12 cellular contexts compared by ENCODE assay signal in the genomic region with DNA sequence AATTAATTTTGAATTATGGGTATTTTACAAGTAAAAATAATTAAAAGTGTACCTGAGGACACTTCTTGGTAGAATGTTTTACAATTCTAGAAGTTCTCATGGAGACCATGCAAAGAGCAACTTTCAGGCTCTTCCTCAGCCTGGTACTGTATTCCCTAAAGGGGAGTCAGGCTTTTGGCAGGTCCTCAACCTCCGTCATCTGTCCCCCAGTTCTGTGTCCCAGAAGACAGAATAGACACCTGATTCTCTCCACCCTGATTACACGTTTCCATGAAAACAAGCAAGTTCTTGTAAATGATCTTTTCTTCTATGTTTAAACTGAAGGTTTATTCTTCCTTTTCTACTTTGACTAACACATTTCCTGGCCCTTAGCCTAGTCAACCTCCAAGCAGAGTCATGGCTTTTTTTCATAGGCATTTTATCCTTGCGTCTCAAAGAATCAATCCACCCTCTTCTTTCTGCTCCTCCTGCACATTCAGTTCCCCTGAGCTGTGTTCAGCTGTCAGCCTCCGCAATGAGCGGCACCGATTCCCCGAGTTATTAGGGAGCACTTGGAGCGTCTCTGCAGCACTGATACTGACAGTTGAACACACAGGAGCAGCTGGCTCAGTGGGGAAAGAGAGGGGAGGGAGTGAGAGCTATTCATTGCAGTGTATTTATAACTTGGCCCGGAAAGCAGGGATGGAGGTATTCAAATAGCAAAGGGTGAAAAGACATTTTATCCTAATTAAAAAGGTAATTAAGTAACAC.
DNase-seq lines count a peak whose midpoint lies in the region; ATAC-seq and TF ChIP-seq lines count a peak whose summit lies in the region.
"Had no signal": no experiment of that assay in that cellular context is flagged by ENCODE, and none has a peak within 500 bp of the region (broad histone marks: within the 10 kb centered on the region; RNA-seq: fewer than 3 reads in every experiment).

No MANE protein-coding gene starts in this region.

- no peak overlapping the region for H3K23ac ChIP-seq in H9 (ENCODE audit: insufficient read length, low read depth, low read length)

- no peak overlapping the region for H2BK20ac ChIP-seq in H9 (ENCODE audit: low read depth, low read length, poor library complexity, severe bottlenecking)

- peaks cover 0 to 4% (median 0%) of the 10 kb centered on the region in 3 experiments; a peak in 1 of 7 replicates for H3K36me3 Mint-ChIP-seq in H9 (ENCODE audit: insufficient read depth in 1 of 3, low read depth in 3 of 3)
- H3K36me3 Mint-ChIP-seq in activated T-cell treated with anti-CD3 and anti-CD28 coated beads, Interleukin-2, amount 50 U/mL, for 4 hours (ENCODE audit: insufficient read depth) = no peaks in the 10 kb centered on the region
- H3K36me3 Mint-ChIP-seq: activated naive CD8-positive, alpha-beta T cell treated with anti-CD3 and anti-CD28 coated beads, Interleukin-2, amount 10 ng/mL, durations not matched to agents 7 days and 5 days had no signal

- no CpG with 5 or more reads among the region's 9 CpGs for WGBS in H9 (ENCODE audit: extremely low coverage, insufficient read length, low lambda C conversion rate)
- WGBS in body of pancreas, 2 donors = 33 to 37% methylated on average over 9 of the region's 9 CpGs

- no peak overlapping the region for H3K9ac ChIP-seq in H9 (ENCODE audit: extremely low read depth, insufficient read length, low read length)
- H3K9ac ChIP-seq: BLaER1 treated with 17β-estradiol and CSF1 and Interleukin-3, amounts not matched to agents 10 nM and 100 nM had no signal

- H2BK120ac ChIP-seq in H9 (ENCODE audit: low read depth, low read length, poor library complexity, severe bottlenecking) = no peak overlapping the region

- H2AK5ac ChIP-seq in H9 (ENCODE audit: insufficient read length, low read length) = no peak overlapping the region

- in situ Hi-C loops in astrocyte of the spinal cord (cut with HindIII; ENCODE audit: low sequenced_read_pairs) = no loop called here

- H3K4me3 ChIP-seq in astrocyte of the spinal cord (ENCODE audit: low read depth, low read length) = no peak overlapping the region
- H3K4me3 ChIP-seq in body of pancreas = no peak overlapping the region
- H3K4me3 ChIP-seq: BLaER1 treated with 17β-estradiol and CSF1 and Interleukin-3, amounts not matched to agents 10 nM and 100 nM had no signal

- H4K5ac ChIP-seq in H9 (ENCODE audit: insufficient read length, low read depth, low read length) = no peak overlapping the region

- no peak overlapping the region for H3K4ac ChIP-seq in H9 (ENCODE audit: low read depth, low read length)

- H3K4me1 Mint-ChIP-seq in H9 = peaks cover 0 to 3% of the 10 kb centered on the region in 2 experiments; a peak in 1 of 4 replicates
- H3K4me1 Mint-ChIP-seq in activated T-cell treated with anti-CD3 and anti-CD28 coated beads, Interleukin-2, amount 50 U/mL, for 4 hours (ENCODE audit: low read depth) = no peaks in the 10 kb centered on the region
- H3K4me1 Mint-ChIP-seq: activated naive CD8-positive, alpha-beta T cell treated with anti-CD3 and anti-CD28 coated beads, Interleukin-2, amount 10 ng/mL, durations not matched to agents 7 days and 5 days had no signal

- peak overlapping the region in 2 of 3 experiments; percentile 14 to 72; a peak in 1 of 7 replicates for H3K27ac Mint-ChIP-seq in H9
- H3K27ac Mint-ChIP-seq: activated naive CD8-positive, alpha-beta T cell treated with anti-CD3 and anti-CD28 coated beads, Interleukin-2, amount 10 ng/mL, durations not matched to agents 7 days and 5 days; stimulated activated naive CD8-positive, alpha-beta T cell treated with anti-CD3 and anti-CD28 coated beads, Interleukin-15, Interleukin-2, amounts not matched to agents 100 ng/mL and 50 ng/mL, for 24 hours had no signal

- H4K20me1 ChIP-seq in H9 (ENCODE audit: control insufficient read depth, insufficient read depth, insufficient read length) = no peaks in the 10 kb centered on the region
- H4K20me1 ChIP-seq: BLaER1 treated with 17β-estradiol and CSF1 and Interleukin-3, amounts not matched to agents 10 nM and 100 nM had no signal

- H3K9me3 ChIP-seq in H9 (ENCODE audit: control insufficient read depth, low read depth, low read length) = no peaks in the 10 kb centered on the region
- H3K9me3 ChIP-seq in body of pancreas = no peaks in the 10 kb centered on the region

- no peak overlapping the region for H3K14ac ChIP-seq in H9 (ENCODE audit: insufficient read depth, low read length)

- peaks cover 0 to 2% of the 10 kb centered on the region in 2 experiments; a peak in 1 of 5 replicates for H3K9me3 Mint-ChIP-seq in H9
- H3K9me3 Mint-ChIP-seq in activated T-cell treated with anti-CD3 and anti-CD28 coated beads, Interleukin-2, amount 50 U/mL, for 4 hours = no peaks in the 10 kb centered on the region
- H3K9me3 Mint-ChIP-seq: stimulated activated naive CD8-positive, alpha-beta T cell treated with anti-CD3 and anti-CD28 coated beads, Interleukin-15, Interleukin-2, amounts not matched to agents 100 ng/mL and 50 ng/mL, for 24 hours had no signal

- no peak overlapping the region for H2BK15ac ChIP-seq in H9 (ENCODE audit: low read depth, low read length)

- no peaks in the 10 kb centered on the region for H3K4me1 ChIP-seq in H9 (ENCODE audit: insufficient read depth, low read length)
- H3K4me1 ChIP-seq in body of pancreas = no peaks in the 10 kb centered on the region
- H3K4me1 ChIP-seq: BLaER1 treated with 17β-estradiol and CSF1 and Interleukin-3, amounts not matched to agents 10 nM and 100 nM had no signal

- H3K27ac ChIP-seq in H9 (ENCODE audit: insufficient read length, low read depth, low read length) (no peak overlapping the region), body of pancreas (no peak overlapping the region)
- H3K27ac ChIP-seq: BLaER1 treated with 17β-estradiol and CSF1 and Interleukin-3, amounts not matched to agents 10 nM and 100 nM; HL-60; VCaP had no signal

- H2BK12ac ChIP-seq in H9 (ENCODE audit: insufficient read length, low read depth, low read length) = no peak overlapping the region

- no peak overlapping the region for H3K4me3 Mint-ChIP-seq in H9
- H3K4me3 Mint-ChIP-seq in activated T-cell treated with anti-CD3 and anti-CD28 coated beads, Interleukin-2, amount 50 U/mL, for 4 hours = no peak overlapping the region
- H3K4me3 Mint-ChIP-seq: activated naive CD8-positive, alpha-beta T cell treated with anti-CD3 and anti-CD28 coated beads, Interleukin-2, amount 10 ng/mL, durations not matched to agents 7 days and 5 days; stimulated activated naive CD8-positive, alpha-beta T cell treated with anti-CD3 and anti-CD28 coated beads, Interleukin-15, Interleukin-2, amounts not matched to agents 100 ng/mL and 50 ng/mL, for 24 hours had no signal

- H3K79me1 ChIP-seq in H9 (ENCODE audit: insufficient read depth, low read depth, low read length, poor library complexity, severe bottlenecking) = no peaks in the 10 kb centered on the region

- TF ChIP-seq POLR2A in body of pancreas (IDR thresholded peaks at IDR 0.05) = no peak

- H4K91ac ChIP-seq in H9 (ENCODE audit: insufficient read length, low read depth, low read length) = no peak overlapping the region

- H3K56ac ChIP-seq in H9 (ENCODE audit: insufficient read length, low read depth, low read length) = no peak overlapping the region

- H3K23me2 ChIP-seq in H9 (ENCODE audit: insufficient read length, low read depth, low read length, poor library complexity, severe bottlenecking) = no peaks in the 10 kb centered on the region

- no peak for ATAC-seq in GM19463 (IDR thresholded peaks at IDR 0.05; ENCODE audit: unreplicated experiment)
- no peak for ATAC-seq in activated T-cell treated with anti-CD3 and anti-CD28 coated beads, Interleukin-2, amount 50 U/mL, for 4 hours
- no peak for ATAC-seq in body of pancreas

- no peak overlapping the region for H3T11ph ChIP-seq in H9 (ENCODE audit: low read length)

- H3K27me3 ChIP-seq in H9 (ENCODE audit: insufficient read depth, low read length) = no peaks in the 10 kb centered on the region
- H3K27me3 ChIP-seq in body of pancreas = no peaks in the 10 kb centered on the region
- H3K27me3 ChIP-seq: BLaER1 treated with 17β-estradiol and CSF1 and Interleukin-3, amounts not matched to agents 10 nM and 100 nM had no signal

- H3K79me2 ChIP-seq in H9 (ENCODE audit: insufficient read depth, low read length) = no peaks in the 10 kb centered on the region

- no peak for TF ChIP-seq CTCF in H9 (conservative IDR thresholded peaks at IDR 0.05)
- no peak for TF ChIP-seq CTCF in astrocyte of the spinal cord (IDR thresholded peaks at IDR 0.05; ENCODE audit: low read depth, low read length)
- TF ChIP-seq CTCF in body of pancreas (IDR thresholded peaks at IDR 0.05) = no peak

- H3K27me3 Mint-ChIP-seq in H9 (ENCODE audit: low read depth) = no peaks in the 10 kb centered on the region
- H3K27me3 Mint-ChIP-seq in activated T-cell treated with anti-CD3 and anti-CD28 coated beads, Interleukin-2, amount 50 U/mL, for 4 hours (ENCODE audit: low read depth) = no peaks in the 10 kb centered on the region
- H3K27me3 Mint-ChIP-seq: activated naive CD8-positive, alpha-beta T cell treated with anti-CD3 and anti-CD28 coated beads, Interleukin-2, amount 10 ng/mL, durations not matched to agents 7 days and 5 days; stimulated activated naive CD8-positive, alpha-beta T cell treated with anti-CD3 and anti-CD28 coated beads, Interleukin-15, Interleukin-2, amounts not matched to agents 100 ng/mL and 50 ng/mL, for 24 hours had no signal

- DNase-seq in H9 (no peak), NCI-H1694 treated with DMSO at 0.1 percent for 48 hours (lab: John Stamatoyannopoulos, UW) (peak; percentile 66), astrocyte of the spinal cord (ENCODE audit: low read depth, low spot score) (peak; percentile 22), nucleus accumbens (lab: John Stamatoyannopoulos, UW) (peak in 49 of 56 donors; percentile 2 to 90 (median 53)), body of pancreas (no peak)
- no peak for DNase-seq in activated T-cell treated with anti-CD3 and anti-CD28 coated beads, Interleukin-2, amount 50 U/mL, for 4 hours
- DNase-seq: activated naive CD8-positive, alpha-beta T cell treated with anti-CD3 and anti-CD28 coated beads, Interleukin-2, amount 10 ng/mL, durations not matched to agents 7 days and 5 days had no signal

- H3K18ac ChIP-seq in H9 (ENCODE audit: insufficient read length, low read depth, low read length) = no peak overlapping the region

- H3K36me3 ChIP-seq in body of pancreas (replicated peaks in 1 of 2; ENCODE audit: insufficient read depth in 1 of 2, low read depth in 2 of 2) = no peaks in the 10 kb centered on the region
- H3K36me3 ChIP-seq: BLaER1 treated with 17β-estradiol and CSF1 and Interleukin-3, amounts not matched to agents 10 nM and 100 nM had no signal

- H2BK5ac ChIP-seq in H9 (ENCODE audit: insufficient read length, low read length) = no peak overlapping the region

- H4K8ac ChIP-seq in H9 (replicated peaks; ENCODE audit: insufficient read length, low read depth, low read length) = no peak overlapping the region

- no peak overlapping the region for H2AFZ ChIP-seq in H9 (ENCODE audit: low read length)

- intact Hi-C loops in body of pancreas (cut with DNase I) = no loop called here

- H3K4me2 ChIP-seq in H9 (ENCODE audit: insufficient read depth, insufficient read length, low read length) = no peak overlapping the region
- H3K4me2 ChIP-seq: BLaER1 treated with 17β-estradiol and CSF1 and Interleukin-3, amounts not matched to agents 10 nM and 100 nM had no signal

Comparison
In these comparisons a context has a peak if more than half of its experiments do, and no peak if none do; other contexts are left out.
1. DNase-seq: peak in NCI-H1694 treated with DMSO at 0.1 percent for 48 hours (single experiment), astrocyte of the spinal cord (single experiment) and nucleus accumbens (49 of 56); none in H9 (single experiment), activated T-cell treated with anti-CD3 and anti-CD28 coated beads, Interleukin-2, amount 50 U/mL, for 4 hours (single experiment) and body of pancreas (0 of 4).